Comparison of ENCODE assay signal across 1 cellular context in the genomic region with DNA sequence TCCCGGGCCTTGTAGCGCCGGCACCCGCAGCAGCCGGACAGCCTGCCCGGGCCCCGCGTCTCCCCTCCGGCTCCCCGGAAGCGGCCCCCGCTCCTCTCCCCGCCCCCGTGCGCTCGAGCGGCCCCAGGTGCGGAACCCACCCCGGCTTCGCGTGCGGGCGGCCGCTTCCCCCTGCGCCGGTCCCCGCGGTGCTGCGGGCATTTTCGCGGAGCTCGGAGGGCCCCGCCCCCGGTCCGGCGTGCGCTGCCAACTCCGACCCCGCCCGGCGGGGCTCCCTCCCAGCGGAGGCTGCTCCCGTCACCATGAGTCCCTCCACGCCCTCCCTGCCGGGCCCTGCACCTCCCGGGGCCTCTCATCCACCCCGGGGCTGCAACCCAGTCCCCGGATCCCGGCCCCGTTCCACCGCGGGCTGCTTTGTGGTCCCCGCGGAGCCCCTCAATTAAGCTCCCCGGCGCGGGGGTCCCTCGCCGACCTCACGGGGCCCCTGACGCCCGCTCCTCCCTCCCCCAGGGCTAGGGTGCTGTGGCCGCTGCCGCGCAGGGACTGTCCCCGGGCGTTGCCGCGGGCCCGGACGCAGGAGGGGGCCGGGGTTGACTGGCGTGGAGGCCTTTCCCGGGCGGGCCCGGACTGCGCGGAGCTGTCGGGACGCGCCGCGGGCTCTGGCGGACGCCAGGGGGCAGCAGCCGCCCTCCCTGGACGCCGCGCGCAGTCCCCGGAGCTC.
TF ChIP-seq lines count a peak whose summit lies in the region.

No MANE protein-coding gene starts in this region.

TF ChIP-seq in HepG2, 621 proteins besides CTCF, POLR2A, EP300 and RAD21 (continued from another document and continues in another):
- TF ChIP-seq ZNF451 (CRISPR knock-in tag; IDR thresholded peaks at IDR 0.05) (peak; percentile 45; the same call in 1 of the 2 replicates), ZNF776 (CRISPR knock-in tag; IDR thresholded peaks at IDR 0.05) (0 out of 2 replicates have a peak, but pooled peaks have one; percentile 28), RNF2 (conservative IDR thresholded peaks at IDR 0.05; ENCODE audit: low read depth) (0 out of 2 replicates have a peak, but pooled peaks have one; percentile 53), ZNF501 (CRISPR knock-in tag; IDR thresholded peaks at IDR 0.05) (peak; percentile 47), ARID5B (CRISPR knock-in tag; IDR thresholded peaks at IDR 0.05) (peak; percentile 20; the same call in 1 of the 2 replicates), PHB2 (IDR thresholded peaks at IDR 0.05; ENCODE audit: partially characterized antibody) (no peak), ZKSCAN5 (CRISPR knock-in tag; IDR thresholded peaks at IDR 0.05) (no peak), SAP130 (CRISPR knock-in tag; IDR thresholded peaks at IDR 0.05; ENCODE audit: low read depth) (peak; percentile 53), YY1 (IDR thresholded peaks at IDR 0.05; ENCODE audit: insufficient read depth, insufficient replicate concordance, low read depth, low read length) (peak; percentile 56), TBX2 (CRISPR knock-in tag; IDR thresholded peaks at IDR 0.05; ENCODE audit: borderline replicate concordance) (peak; percentile 48; the same call in 1 of the 2 replicates), SRSF1 (optimal IDR thresholded peaks at IDR 0.05; ENCODE audit: low read depth, low read length) (peak; percentile 54), ZNF644 (CRISPR knock-in tag; IDR thresholded peaks at IDR 0.05; ENCODE audit: low read depth) (no peak), ZNF230 (CRISPR knock-in tag; IDR thresholded peaks at IDR 0.05) (no peak), NFKBIZ (CRISPR knock-in tag; IDR thresholded peaks at IDR 0.05) (no peak), PATZ1 (CRISPR knock-in tag; IDR thresholded peaks at IDR 0.05) (peak; percentile 41; the same call in 1 of the 2 replicates), PBX2 (CRISPR knock-in tag; IDR thresholded peaks at IDR 0.05) (no peak), SUZ12 (IDR thresholded peaks at IDR 0.05; ENCODE audit: low read depth, low read length) (no peak), ZBTB7B (CRISPR knock-in tag; IDR thresholded peaks at IDR 0.05) (no peak), ZFY (CRISPR knock-in tag; IDR thresholded peaks at IDR 0.05) (peak; percentile 63), ATF4 (CRISPR knock-in tag; IDR thresholded peaks at IDR 0.05) (no peak), PRPF4 (IDR thresholded peaks at IDR 0.05; ENCODE audit: low read depth, low read length, poor library complexity, severe bottlenecking) (no peak), NR2F1 (CRISPR knock-in tag; IDR thresholded peaks at IDR 0.05) (no peak), ZNF724P (CRISPR knock-in tag; IDR thresholded peaks at IDR 0.05; ENCODE audit: borderline replicate concordance) (0 out of 2 replicates have a peak, but pooled peaks have one; percentile 28), ZNF674 (CRISPR knock-in tag; IDR thresholded peaks at IDR 0.05; ENCODE audit: low read depth) (no peak), ZNF616 (CRISPR knock-in tag; IDR thresholded peaks at IDR 0.05; ENCODE audit: low read depth) (no peak), ZNF558 (CRISPR knock-in tag; IDR thresholded peaks at IDR 0.05; ENCODE audit: borderline replicate concordance) (peak; percentile 81; the same call in 1 of the 2 replicates), ZNF44 (CRISPR knock-in tag; IDR thresholded peaks at IDR 0.05) (no peak)
- TF ChIP-seq, protein P1, sequence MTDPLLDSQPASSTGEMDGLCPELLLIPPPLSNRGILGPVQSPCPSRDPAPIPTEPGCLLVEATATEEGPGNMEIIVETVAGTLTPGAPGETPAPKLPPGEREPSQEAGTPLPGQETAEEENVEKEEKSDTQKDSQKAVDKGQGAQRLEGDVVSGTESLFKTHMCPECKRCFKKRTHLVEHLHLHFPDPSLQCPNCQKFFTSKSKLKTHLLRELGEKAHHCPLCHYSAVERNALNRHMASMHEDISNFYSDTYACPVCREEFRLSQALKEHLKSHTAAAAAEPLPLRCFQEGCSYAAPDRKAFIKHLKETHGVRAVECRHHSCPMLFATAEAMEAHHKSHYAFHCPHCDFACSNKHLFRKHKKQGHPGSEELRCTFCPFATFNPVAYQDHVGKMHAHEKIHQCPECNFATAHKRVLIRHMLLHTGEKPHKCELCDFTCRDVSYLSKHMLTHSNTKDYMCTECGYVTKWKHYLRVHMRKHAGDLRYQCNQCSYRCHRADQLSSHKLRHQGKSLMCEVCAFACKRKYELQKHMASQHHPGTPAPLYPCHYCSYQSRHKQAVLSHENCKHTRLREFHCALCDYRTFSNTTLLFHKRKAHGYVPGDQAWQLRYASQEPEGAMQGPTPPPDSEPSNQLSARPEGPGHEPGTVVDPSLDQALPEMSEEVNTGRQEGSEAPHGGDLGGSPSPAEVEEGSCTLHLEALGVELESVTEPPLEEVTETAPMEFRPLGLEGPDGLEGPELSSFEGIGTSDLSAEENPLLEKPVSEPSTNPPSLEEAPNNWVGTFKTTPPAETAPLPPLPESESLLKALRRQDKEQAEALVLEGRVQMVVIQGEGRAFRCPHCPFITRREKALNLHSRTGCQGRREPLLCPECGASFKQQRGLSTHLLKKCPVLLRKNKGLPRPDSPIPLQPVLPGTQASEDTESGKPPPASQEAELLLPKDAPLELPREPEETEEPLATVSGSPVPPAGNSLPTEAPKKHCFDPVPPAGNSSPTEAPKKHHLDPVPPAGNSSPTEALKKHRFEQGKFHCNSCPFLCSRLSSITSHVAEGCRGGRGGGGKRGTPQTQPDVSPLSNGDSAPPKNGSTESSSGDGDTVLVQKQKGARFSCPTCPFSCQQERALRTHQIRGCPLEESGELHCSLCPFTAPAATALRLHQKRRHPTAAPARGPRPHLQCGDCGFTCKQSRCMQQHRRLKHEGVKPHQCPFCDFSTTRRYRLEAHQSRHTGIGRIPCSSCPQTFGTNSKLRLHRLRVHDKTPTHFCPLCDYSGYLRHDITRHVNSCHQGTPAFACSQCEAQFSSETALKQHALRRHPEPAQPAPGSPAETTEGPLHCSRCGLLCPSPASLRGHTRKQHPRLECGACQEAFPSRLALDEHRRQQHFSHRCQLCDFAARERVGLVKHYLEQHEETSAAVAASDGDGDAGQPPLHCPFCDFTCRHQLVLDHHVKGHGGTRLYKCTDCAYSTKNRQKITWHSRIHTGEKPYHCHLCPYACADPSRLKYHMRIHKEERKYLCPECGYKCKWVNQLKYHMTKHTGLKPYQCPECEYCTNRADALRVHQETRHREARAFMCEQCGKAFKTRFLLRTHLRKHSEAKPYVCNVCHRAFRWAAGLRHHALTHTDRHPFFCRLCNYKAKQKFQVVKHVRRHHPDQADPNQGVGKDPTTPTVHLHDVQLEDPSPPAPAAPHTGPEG (CRISPR knock-in tag; IDR thresholded peaks at IDR 0.05): peak; percentile 12; the same call in 1 of the 2 replicates
- TF ChIP-seq, protein P2, sequence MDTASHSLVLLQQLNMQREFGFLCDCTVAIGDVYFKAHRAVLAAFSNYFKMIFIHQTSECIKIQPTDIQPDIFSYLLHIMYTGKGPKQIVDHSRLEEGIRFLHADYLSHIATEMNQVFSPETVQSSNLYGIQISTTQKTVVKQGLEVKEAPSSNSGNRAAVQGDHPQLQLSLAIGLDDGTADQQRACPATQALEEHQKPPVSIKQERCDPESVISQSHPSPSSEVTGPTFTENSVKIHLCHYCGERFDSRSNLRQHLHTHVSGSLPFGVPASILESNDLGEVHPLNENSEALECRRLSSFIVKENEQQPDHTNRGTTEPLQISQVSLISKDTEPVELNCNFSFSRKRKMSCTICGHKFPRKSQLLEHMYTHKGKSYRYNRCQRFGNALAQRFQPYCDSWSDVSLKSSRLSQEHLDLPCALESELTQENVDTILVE (CRISPR knock-in tag; IDR thresholded peaks at IDR 0.05): peak; percentile 6; the same call in 1 of the 2 replicates
- TF ChIP-seq, protein P3, sequence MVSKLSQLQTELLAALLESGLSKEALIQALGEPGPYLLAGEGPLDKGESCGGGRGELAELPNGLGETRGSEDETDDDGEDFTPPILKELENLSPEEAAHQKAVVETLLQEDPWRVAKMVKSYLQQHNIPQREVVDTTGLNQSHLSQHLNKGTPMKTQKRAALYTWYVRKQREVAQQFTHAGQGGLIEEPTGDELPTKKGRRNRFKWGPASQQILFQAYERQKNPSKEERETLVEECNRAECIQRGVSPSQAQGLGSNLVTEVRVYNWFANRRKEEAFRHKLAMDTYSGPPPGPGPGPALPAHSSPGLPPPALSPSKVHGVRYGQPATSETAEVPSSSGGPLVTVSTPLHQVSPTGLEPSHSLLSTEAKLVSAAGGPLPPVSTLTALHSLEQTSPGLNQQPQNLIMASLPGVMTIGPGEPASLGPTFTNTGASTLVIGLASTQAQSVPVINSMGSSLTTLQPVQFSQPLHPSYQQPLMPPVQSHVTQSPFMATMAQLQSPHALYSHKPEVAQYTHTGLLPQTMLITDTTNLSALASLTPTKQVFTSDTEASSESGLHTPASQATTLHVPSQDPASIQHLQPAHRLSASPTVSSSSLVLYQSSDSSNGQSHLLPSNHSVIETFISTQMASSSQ (IDR thresholded peaks at IDR 0.05; ENCODE audit: low read depth): no peak
- TF ChIP-seq, protein P3 (CRISPR knock-in tag; IDR thresholded peaks at IDR 0.05; ENCODE audit: borderline replicate concordance): peak; percentile 15; the same call in 1 of the 2 replicates
- TF ChIP-seq, protein P4, sequence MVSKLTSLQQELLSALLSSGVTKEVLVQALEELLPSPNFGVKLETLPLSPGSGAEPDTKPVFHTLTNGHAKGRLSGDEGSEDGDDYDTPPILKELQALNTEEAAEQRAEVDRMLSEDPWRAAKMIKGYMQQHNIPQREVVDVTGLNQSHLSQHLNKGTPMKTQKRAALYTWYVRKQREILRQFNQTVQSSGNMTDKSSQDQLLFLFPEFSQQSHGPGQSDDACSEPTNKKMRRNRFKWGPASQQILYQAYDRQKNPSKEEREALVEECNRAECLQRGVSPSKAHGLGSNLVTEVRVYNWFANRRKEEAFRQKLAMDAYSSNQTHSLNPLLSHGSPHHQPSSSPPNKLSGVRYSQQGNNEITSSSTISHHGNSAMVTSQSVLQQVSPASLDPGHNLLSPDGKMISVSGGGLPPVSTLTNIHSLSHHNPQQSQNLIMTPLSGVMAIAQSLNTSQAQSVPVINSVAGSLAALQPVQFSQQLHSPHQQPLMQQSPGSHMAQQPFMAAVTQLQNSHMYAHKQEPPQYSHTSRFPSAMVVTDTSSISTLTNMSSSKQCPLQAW (CRISPR knock-in tag; IDR thresholded peaks at IDR 0.05): no peak
